In the genomic region with DNA sequence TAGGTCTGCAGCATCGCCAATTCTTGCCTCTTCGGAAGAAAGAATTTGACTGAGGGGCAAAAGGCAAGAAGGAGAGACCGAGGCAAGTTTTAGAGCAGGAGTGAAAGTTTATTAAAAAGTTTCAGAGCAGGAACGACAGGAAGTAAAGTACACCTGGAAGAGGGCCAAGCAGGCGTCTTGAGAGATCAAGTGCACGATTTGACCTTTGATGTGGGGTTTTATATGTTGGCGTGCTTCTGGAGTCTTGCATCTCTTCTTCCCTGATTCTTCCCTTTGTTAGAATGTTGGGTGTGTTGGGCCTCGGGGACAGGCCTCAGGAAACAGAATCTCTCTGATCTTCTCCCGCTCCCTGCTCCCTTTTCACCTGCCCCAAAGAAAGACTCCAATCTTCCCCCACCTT, we compare ENCODE assay signal across 1 cellular context.
TF ChIP-seq lines count a peak whose summit lies in the region.

No MANE protein-coding gene starts in this region.

TF ChIP-seq in HCT116, 20 proteins besides CTCF, POLR2A, EP300 and RAD21:
- TF ChIP-seq ZNF274 (IDR thresholded peaks at IDR 0.05; ENCODE audit: low read depth, low read length), result no peak
- no peak for TF ChIP-seq CEBPB (IDR thresholded peaks at IDR 0.05; ENCODE audit: low read depth)
- TF ChIP-seq TCF7L2 (IDR thresholded peaks at IDR 0.05; ENCODE audit: borderline replicate concordance, extremely low read depth, insufficient read depth, insufficient read length), result peak; percentile 52
TF ChIP-seq in HCT116: peak in this region for 1.
